Comparison of ENCODE assay signal across 2 cellular contexts in genomic region chr1:39926343-39926769, GRCh38.
TF ChIP-seq lines count a peak whose summit lies in the region.

No MANE protein-coding gene starts in this region.

TF ChIP-seq in H1, 55 proteins besides CTCF, POLR2A, EP300 and RAD21:
- TF ChIP-seq SP4 (IDR thresholded peaks at IDR 0.05; ENCODE audit: low read length) (no peak), SIRT6 (IDR thresholded peaks at IDR 0.05; ENCODE audit: low read length) (no peak), SP1 (IDR thresholded peaks at IDR 0.05; ENCODE audit: low read depth, low read length) (no peak), SP2 (IDR thresholded peaks at IDR 0.05; ENCODE audit: low read length) (no peak), E2F6 (IDR thresholded peaks at IDR 0.05) (no peak), CHD2 (IDR thresholded peaks at IDR 0.05; ENCODE audit: low read length) (no peak), CBX5 (IDR thresholded peaks at IDR 0.05; ENCODE audit: low read depth, low read length) (no peak), CTBP2 (IDR thresholded peaks at IDR 0.05; ENCODE audit: borderline replicate concordance, insufficient read depth, insufficient read length, low read length) (no peak), EGR1 (IDR thresholded peaks at IDR 0.05; ENCODE audit: borderline replicate concordance, low read depth, low read length) (no peak), MAFK (IDR thresholded peaks at IDR 0.05; ENCODE audit: low read depth, low read length) (no peak)

TF ChIP-seq in SK-N-SH treated with all-trans-retinoic acid at 6 μM for 48 hours, 23 proteins besides CTCF, POLR2A, EP300 and RAD21:
- TF ChIP-seq ESRRG (CRISPR knock-in tag; IDR thresholded peaks at IDR 0.05) (no peak), RARB (CRISPR knock-in tag; IDR thresholded peaks at IDR 0.05) (no peak), BACH2 (CRISPR knock-in tag; IDR thresholded peaks at IDR 0.05; ENCODE audit: borderline replicate concordance) (no peak), GLIS3 (CRISPR knock-in tag; IDR thresholded peaks at IDR 0.05) (no peak), CREB5 (CRISPR knock-in tag; IDR thresholded peaks at IDR 0.05; ENCODE audit: low read depth) (no peak), ZNF8 (CRISPR knock-in tag; IDR thresholded peaks at IDR 0.05) (no peak), ISL1 (CRISPR knock-in tag; IDR thresholded peaks at IDR 0.05) (no peak), ZFP3 (CRISPR knock-in tag; IDR thresholded peaks at IDR 0.05) (no peak), ZFP30 (CRISPR knock-in tag; IDR thresholded peaks at IDR 0.05) (no peak), TOX (CRISPR knock-in tag; IDR thresholded peaks at IDR 0.05; ENCODE audit: borderline replicate concordance) (no peak), SNAI2 (CRISPR knock-in tag; IDR thresholded peaks at IDR 0.05) (no peak), ZNF70 (CRISPR knock-in tag; IDR thresholded peaks at IDR 0.05) (no peak), ARNTL (CRISPR knock-in tag; IDR thresholded peaks at IDR 0.05; ENCODE audit: borderline replicate concordance, low read depth) (no peak)
- TF ChIP-seq, protein P1, sequence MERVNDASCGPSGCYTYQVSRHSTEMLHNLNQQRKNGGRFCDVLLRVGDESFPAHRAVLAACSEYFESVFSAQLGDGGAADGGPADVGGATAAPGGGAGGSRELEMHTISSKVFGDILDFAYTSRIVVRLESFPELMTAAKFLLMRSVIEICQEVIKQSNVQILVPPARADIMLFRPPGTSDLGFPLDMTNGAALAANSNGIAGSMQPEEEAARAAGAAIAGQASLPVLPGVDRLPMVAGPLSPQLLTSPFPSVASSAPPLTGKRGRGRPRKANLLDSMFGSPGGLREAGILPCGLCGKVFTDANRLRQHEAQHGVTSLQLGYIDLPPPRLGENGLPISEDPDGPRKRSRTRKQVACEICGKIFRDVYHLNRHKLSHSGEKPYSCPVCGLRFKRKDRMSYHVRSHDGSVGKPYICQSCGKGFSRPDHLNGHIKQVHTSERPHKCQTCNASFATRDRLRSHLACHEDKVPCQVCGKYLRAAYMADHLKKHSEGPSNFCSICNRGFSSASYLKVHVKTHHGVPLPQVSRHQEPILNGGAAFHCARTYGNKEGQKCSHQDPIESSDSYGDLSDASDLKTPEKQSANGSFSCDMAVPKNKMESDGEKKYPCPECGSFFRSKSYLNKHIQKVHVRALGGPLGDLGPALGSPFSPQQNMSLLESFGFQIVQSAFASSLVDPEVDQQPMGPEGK (CRISPR knock-in tag; IDR thresholded peaks at IDR 0.05; ENCODE audit: borderline replicate concordance): no peak
- TF ChIP-seq, protein P2, sequence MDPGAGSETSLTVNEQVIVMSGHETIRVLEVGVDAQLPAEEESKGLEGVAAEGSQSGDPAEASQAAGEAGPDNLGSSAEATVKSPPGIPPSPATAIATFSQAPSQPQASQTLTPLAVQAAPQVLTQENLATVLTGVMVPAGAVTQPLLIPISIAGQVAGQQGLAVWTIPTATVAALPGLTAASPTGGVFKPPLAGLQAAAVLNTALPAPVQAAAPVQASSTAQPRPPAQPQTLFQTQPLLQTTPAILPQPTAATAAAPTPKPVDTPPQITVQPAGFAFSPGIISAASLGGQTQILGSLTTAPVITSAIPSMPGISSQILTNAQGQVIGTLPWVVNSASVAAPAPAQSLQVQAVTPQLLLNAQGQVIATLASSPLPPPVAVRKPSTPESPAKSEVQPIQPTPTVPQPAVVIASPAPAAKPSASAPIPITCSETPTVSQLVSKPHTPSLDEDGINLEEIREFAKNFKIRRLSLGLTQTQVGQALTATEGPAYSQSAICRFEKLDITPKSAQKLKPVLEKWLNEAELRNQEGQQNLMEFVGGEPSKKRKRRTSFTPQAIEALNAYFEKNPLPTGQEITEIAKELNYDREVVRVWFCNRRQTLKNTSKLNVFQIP (CRISPR knock-in tag; IDR thresholded peaks at IDR 0.05; ENCODE audit: borderline replicate concordance, low read depth): no peak
- TF ChIP-seq, protein P3, sequence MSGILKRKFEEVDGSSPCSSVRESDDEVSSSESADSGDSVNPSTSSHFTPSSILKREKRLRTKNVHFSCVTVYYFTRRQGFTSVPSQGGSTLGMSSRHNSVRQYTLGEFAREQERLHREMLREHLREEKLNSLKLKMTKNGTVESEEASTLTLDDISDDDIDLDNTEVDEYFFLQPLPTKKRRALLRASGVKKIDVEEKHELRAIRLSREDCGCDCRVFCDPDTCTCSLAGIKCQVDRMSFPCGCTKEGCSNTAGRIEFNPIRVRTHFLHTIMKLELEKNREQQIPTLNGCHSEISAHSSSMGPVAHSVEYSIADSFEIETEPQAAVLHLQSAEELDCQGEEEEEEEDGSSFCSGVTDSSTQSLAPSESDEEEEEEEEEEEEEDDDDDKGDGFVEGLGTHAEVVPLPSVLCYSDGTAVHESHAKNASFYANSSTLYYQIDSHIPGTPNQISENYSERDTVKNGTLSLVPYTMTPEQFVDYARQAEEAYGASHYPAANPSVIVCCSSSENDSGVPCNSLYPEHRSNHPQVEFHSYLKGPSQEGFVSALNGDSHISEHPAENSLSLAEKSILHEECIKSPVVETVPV (CRISPR knock-in tag; IDR thresholded peaks at IDR 0.05): no peak
